ENCODE assay signal across 2 cellular contexts in the genomic region with DNA sequence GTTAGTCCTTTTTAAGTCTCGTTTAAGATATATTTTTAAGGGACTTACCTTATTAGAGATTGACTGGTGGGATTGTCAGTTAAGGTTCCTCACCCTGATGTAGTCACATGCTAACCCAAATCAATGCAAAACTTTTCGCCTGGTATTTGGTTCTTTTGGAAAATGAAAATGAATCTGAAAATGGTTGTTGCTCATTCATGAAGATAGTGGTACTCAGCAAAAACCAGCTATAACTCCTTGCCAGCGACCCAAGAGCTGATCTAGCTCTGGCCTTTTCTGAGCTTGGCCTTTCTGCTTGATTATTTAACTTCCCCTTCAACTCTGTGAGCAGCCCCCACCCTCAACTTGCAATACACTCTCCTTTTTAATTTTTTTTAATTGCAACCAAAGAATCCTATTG.
TF ChIP-seq lines count a peak whose summit lies in the region.

No MANE protein-coding gene starts in this region.

TF ChIP-seq in GM12878, 131 proteins besides CTCF, POLR2A, EP300 and RAD21 (continued from another document):
- TF ChIP-seq, protein P1, sequence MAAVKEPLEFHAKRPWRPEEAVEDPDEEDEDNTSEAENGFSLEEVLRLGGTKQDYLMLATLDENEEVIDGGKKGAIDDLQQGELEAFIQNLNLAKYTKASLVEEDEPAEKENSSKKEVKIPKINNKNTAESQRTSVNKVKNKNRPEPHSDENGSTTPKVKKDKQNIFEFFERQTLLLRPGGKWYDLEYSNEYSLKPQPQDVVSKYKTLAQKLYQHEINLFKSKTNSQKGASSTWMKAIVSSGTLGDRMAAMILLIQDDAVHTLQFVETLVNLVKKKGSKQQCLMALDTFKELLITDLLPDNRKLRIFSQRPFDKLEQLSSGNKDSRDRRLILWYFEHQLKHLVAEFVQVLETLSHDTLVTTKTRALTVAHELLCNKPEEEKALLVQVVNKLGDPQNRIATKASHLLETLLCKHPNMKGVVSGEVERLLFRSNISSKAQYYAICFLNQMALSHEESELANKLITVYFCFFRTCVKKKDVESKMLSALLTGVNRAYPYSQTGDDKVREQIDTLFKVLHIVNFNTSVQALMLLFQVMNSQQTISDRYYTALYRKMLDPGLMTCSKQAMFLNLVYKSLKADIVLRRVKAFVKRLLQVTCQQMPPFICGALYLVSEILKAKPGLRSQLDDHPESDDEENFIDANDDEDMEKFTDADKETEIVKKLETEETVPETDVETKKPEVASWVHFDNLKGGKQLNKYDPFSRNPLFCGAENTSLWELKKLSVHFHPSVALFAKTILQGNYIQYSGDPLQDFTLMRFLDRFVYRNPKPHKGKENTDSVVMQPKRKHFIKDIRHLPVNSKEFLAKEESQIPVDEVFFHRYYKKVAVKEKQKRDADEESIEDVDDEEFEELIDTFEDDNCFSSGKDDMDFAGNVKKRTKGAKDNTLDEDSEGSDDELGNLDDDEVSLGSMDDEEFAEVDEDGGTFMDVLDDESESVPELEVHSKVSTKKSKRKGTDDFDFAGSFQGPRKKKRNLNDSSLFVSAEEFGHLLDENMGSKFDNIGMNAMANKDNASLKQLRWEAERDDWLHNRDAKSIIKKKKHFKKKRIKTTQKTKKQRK (IDR thresholded peaks at IDR 0.05; ENCODE audit: low read depth, low read length) = no peak
- TF ChIP-seq ZNF384 (IDR thresholded peaks at IDR 0.05; ENCODE audit: borderline replicate concordance, low read depth, low read length) (no peak), ZNF217 (IDR thresholded peaks at IDR 0.05) (no peak), SP1 (IDR thresholded peaks at IDR 0.05; ENCODE audit: low read depth, low read length) (no peak), BMI1 (IDR thresholded peaks at IDR 0.05; ENCODE audit: borderline replicate concordance) (no peak)
- TF ChIP-seq, protein P2, sequence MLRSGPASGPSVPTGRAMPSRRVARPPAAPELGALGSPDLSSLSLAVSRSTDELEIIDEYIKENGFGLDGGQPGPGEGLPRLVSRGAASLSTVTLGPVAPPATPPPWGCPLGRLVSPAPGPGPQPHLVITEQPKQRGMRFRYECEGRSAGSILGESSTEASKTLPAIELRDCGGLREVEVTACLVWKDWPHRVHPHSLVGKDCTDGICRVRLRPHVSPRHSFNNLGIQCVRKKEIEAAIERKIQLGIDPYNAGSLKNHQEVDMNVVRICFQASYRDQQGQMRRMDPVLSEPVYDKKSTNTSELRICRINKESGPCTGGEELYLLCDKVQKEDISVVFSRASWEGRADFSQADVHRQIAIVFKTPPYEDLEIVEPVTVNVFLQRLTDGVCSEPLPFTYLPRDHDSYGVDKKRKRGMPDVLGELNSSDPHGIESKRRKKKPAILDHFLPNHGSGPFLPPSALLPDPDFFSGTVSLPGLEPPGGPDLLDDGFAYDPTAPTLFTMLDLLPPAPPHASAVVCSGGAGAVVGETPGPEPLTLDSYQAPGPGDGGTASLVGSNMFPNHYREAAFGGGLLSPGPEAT (IDR thresholded peaks at IDR 0.05; ENCODE audit: low read depth) = no peak

TF ChIP-seq in SK-N-SH treated with all-trans-retinoic acid at 6 μM for 48 hours, 23 proteins besides CTCF, POLR2A, EP300 and RAD21 (continued from another document):
- TF ChIP-seq ZNF8 (CRISPR knock-in tag; IDR thresholded peaks at IDR 0.05) = no peak
- TF ChIP-seq ZNF70 (CRISPR knock-in tag; IDR thresholded peaks at IDR 0.05) = no peak
- no peak for TF ChIP-seq OSR1 (CRISPR knock-in tag; IDR thresholded peaks at IDR 0.05)
- no peak for TF ChIP-seq BACH2 (CRISPR knock-in tag; IDR thresholded peaks at IDR 0.05; ENCODE audit: borderline replicate concordance)
- no peak for TF ChIP-seq TOX (CRISPR knock-in tag; IDR thresholded peaks at IDR 0.05; ENCODE audit: borderline replicate concordance)
- no peak for TF ChIP-seq ARNTL (CRISPR knock-in tag; IDR thresholded peaks at IDR 0.05; ENCODE audit: borderline replicate concordance, low read depth)
- no peak for TF ChIP-seq ISL1 (CRISPR knock-in tag; IDR thresholded peaks at IDR 0.05)
- TF ChIP-seq TCF4 (CRISPR knock-in tag; IDR thresholded peaks at IDR 0.05; ENCODE audit: borderline replicate concordance) = no peak
- no peak for TF ChIP-seq ZFP30 (CRISPR knock-in tag; IDR thresholded peaks at IDR 0.05)
- TF ChIP-seq CSDC2 (CRISPR knock-in tag; IDR thresholded peaks at IDR 0.05) = no peak
